ENCODE assay signal across 8 cellular contexts in the genomic region with DNA sequence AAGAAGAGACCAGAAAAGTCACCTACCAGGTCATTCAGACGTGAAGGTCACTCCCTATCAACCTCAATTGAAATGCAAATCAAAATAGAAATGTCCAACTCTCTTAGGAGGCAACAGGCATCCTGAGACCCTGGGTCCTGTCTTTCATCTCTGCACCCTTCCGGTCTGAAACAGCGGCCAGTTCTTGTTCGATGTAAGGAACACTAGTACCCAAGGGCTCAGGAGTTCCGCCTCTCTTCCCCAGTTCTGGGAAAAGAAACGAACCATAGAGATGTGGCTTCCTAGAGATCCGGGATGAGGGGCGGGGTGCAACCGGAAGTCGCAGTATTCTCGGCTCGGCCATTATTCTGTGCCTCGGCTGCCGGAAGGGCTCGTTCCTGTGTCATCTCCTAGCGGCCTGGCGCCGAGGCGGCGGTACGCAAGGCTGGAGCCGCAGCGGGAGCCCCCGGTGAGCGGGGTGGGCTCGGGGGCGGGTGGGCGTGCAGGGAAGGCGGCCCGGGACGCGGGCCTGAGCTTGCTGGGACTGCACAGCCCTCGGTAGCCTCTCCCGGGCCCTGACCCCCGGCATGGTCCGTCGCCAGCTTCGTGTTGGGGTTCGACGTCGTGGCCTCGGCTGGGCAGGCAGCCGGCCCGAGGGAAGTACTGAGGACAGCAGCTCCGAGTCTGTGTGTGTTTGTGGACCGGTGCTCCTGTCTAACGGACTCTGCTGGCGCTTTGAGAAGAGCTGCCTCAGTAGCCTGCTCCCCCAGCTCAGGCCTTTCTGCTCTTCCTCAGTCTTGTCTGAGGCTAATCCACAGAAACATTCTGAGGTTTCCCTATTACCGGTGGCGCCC. TPM values are rescaled to one million over a fixed set of nuclear protein-coding genes. Genes with fewer than 3 reads are reported as not detected.
DNase-seq lines count a peak whose midpoint lies in the region; ATAC-seq, FAIRE-seq and TF ChIP-seq lines count a peak whose summit lies in the region.

A gene (plus strand): TSS at position 341 of the 833 bp plus-strand sequence. CDS start 4,119 bp downstream, outside the sequence.

- H3K4me3 Mint-ChIP-seq in glutamatergic neuron (ENCODE audit: unreplicated experiment), result peak within 1 kb of the TSS; percentile 94

- H3K36me3 Mint-ChIP-seq in glutamatergic neuron (ENCODE audit: unreplicated experiment), result no peaks in the 10 kb centered on the region

- DNase-seq in H4 (ENCODE audit: low spot score), result peak; percentile 82
- peak; percentile 87 for DNase-seq in LoVo (ENCODE audit: low spot score)
- DNase-seq in SK-MEL-5 (ENCODE audit: low read depth, low spot score), result peak; percentile 55
- DNase-seq in activated naive CD4-positive, alpha-beta T cell treated with anti-CD3 and anti-CD28 coated beads, Interleukin-2, amount 50 U/mL, for 16 hours, result peak; percentile 51
- DNase-seq in glutamatergic neuron, result peak; percentile 89
- peak; percentile 53 for DNase-seq in omental fat pad (ENCODE audit: low spot score)
- DNase-seq in testis, result peak; percentile 93

- H3K36me3 ChIP-seq in testis (ENCODE audit: low read depth, missing control alignments), result no peaks in the 10 kb centered on the region

- H3K27me3 ChIP-seq in testis, result no peaks in the 10 kb centered on the region

- H3K27ac Mint-ChIP-seq in glutamatergic neuron (ENCODE audit: unreplicated experiment), result peak within 1 kb of the TSS; percentile 88

- peak within 1 kb of the TSS; percentile 81 to 96 for H3K4me3 ChIP-seq in testis

- peaks cover 16% of the 10 kb centered on the region for H3K4me1 Mint-ChIP-seq in glutamatergic neuron (ENCODE audit: low read depth, unreplicated experiment)

- H3K9me3 ChIP-seq in testis, result no peaks in the 10 kb centered on the region

- H3K27ac ChIP-seq in testis, result peak within 1 kb of the TSS; percentile 84 to 87

- H3K9me3 Mint-ChIP-seq in glutamatergic neuron (ENCODE audit: unreplicated experiment), result peaks cover 2% of the 10 kb centered on the region

- intact Hi-C loops in testis (cut with DNase I; ENCODE audit: low total_unique reads), result no loop called here

- WGBS in testis, 2 donors, result 0 to 1% methylated on average over 13 to 48 of the region's 50 CpGs

- ATAC-seq in omental fat pad (ENCODE audit: low FRiP score), result peak; percentile 96

- TF ChIP-seq CTCF in glutamatergic neuron (IDR thresholded peaks at IDR 0.05; ENCODE audit: partially characterized antibody, unreplicated experiment) (no peak), omental fat pad (IDR thresholded peaks at IDR 0.05) (no peak), testis (IDR thresholded peaks at IDR 0.05) (peak in 1 of 3 experiments; percentile 4)

- peaks cover 5% of the 10 kb centered on the region for H3K4me1 ChIP-seq in testis

- no peak for TF ChIP-seq POLR2A in testis (IDR thresholded peaks at IDR 0.05)

- H3K27me3 Mint-ChIP-seq in glutamatergic neuron (ENCODE audit: unreplicated experiment), result peaks cover 7% of the 10 kb centered on the region

- in situ Hi-C loops in SK-MEL-5 (cut with HindIII; ENCODE audit: low pct_unique_long_range_greater_than_20kb, low sequenced_read_pairs), result no loop called here

- FAIRE-seq in G401.6 (lab: Jason Lieb, UNC), result peak; percentile 93

RNA-seq across cellular contexts. Expression of the gene that starts here (rescaled TPM):
- total RNA-seq in H4 (2014; rRNA removed; shearing (Covaris generic)), result 6.6 and 7.1 TPM in 2 replicates
- total RNA-seq in SK-MEL-5 (2014; rRNA removed; shearing (Covaris generic)), result 6.7 and 7.1 TPM in 2 replicates
- 2.1 and 3.2 TPM in 2 replicates for polyA plus RNA-seq in SK-MEL-5 (2015; cell fraction: cytosol; rRNA removed)
- 4.3 and 6.6 TPM in 2 replicates for polyA plus RNA-seq in SK-MEL-5 (2015; cell fraction: nucleus; rRNA removed)
- 49.0 TPM for total RNA-seq in glutamatergic neuron (ENCODE audit: unreplicated experiment)
- total RNA-seq in omental fat pad, result 10 to 100 TPM; 10.2 to 19.7 (median 10.8) TPM
- 10 to 100 TPM; 21.1 to 23.6 TPM for total RNA-seq in testis
- polyA plus RNA-seq in testis (ENCODE audit: insufficient read depth, low read depth, low replicate concordance), result 11.9 TPM

Comparison
In these comparisons a context has a peak if more than half of its experiments do, and no peak if none do; other contexts are left out.
1. Peak in every context shown above with its lines: DNase-seq, ATAC-seq, H3K4me3 ChIP-seq and H3K27ac ChIP-seq.